19 cellular contexts compared by ENCODE assay signal in the genomic region with DNA sequence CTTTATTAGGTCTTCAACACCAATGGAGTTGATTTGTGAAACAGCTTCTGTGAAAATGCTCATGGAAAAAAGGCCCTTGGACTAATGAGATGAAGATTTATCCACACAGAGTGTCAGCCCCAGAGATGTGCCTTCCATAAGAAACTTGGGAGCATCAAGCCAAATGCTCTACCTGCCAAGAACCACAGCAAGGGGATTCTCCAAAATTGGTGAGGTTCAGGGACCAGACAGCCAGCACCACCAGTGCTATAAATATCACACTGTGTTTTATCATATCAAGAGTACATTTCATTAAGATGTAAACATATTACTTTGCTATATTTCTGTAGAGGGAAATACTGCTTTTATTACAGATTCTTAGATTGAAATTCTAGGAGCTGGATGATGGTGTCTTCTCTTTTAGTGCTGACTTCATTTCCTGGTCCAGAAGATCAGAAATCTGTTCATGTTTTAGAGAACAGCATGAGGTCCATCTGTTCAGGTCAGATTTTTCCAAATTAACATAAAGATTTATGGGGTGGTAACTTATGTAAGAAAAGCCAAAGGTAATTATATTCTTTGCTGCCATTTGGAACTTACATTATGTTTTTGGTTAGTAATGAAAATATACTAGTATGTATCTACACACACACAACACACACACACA. TPM values are rescaled to one million over a fixed set of nuclear protein-coding genes. Genes with fewer than 3 reads are reported as not detected.
DNase-seq lines count a peak whose midpoint lies in the region; ATAC-seq and TF ChIP-seq lines count a peak whose summit lies in the region.
"Had no signal": no experiment of that assay in that cellular context is flagged by ENCODE, and none has a peak within 500 bp of the region (broad histone marks: within the 10 kb centered on the region; RNA-seq: fewer than 3 reads in every experiment).

No MANE protein-coding gene starts in this region.

- H3K9me3 ChIP-seq in mesodermal cell (ENCODE audit: control insufficient read depth, low read length) (no peaks in the 10 kb centered on the region), WERI-Rb-1 (ENCODE audit: severe bottlenecking) (no peaks in the 10 kb centered on the region)
- H3K9me3 ChIP-seq: esophagus squamous epithelium, prostate gland had no signal

- in situ Hi-C loops in astrocyte of the spinal cord (cut with HindIII; ENCODE audit: low sequenced_read_pairs) (no loop called here), GM13976 (cut with MboI; ENCODE audit: low sequenced_read_pairs, unreplicated experiment) (no loop called here)

- peaks cover 41% of the 10 kb centered on the region for H3K4me1 ChIP-seq in mesodermal cell (ENCODE audit: control insufficient read depth, insufficient read depth, low read length, poor library complexity, severe bottlenecking)
- H3K4me1 ChIP-seq: prostate gland had no signal

- H3K27me3 ChIP-seq in WERI-Rb-1 (ENCODE audit: insufficient read depth, low read depth, severe bottlenecking): no peaks in the 10 kb centered on the region
- H3K27me3 ChIP-seq: esophagus squamous epithelium had no signal

- ATAC-seq in GM21526 (IDR thresholded peaks at IDR 0.05; ENCODE audit: low FRiP score, unreplicated experiment): no peak
- no peak for ATAC-seq in GM21390 (IDR thresholded peaks at IDR 0.05; ENCODE audit: unreplicated experiment)
- ATAC-seq: left colon had no signal

- TF ChIP-seq CTCF in astrocyte of the spinal cord (IDR thresholded peaks at IDR 0.05; ENCODE audit: low read depth, low read length) (no peak), GM13976 (IDR thresholded peaks at IDR 0.05; ENCODE audit: borderline replicate concordance, control extremely low read depth, extremely low read depth, insufficient read depth, missing control alignments) (no peak), WERI-Rb-1 (IDR thresholded peaks at IDR 0.05; ENCODE audit: low read depth, low read length) (no peak)

- DNase-seq in EH (ENCODE audit: low read depth): peak; percentile 45
- peak; percentile 76 for DNase-seq in NCI-H1694 (lab: John Stamatoyannopoulos, UW)
- DNase-seq in astrocyte of the spinal cord (ENCODE audit: low read depth, low spot score): peak; percentile 14
- no peak for DNase-seq in GM13976 (ENCODE audit: low spot score)
- DNase-seq in WERI-Rb-1: no peak
- DNase-seq: aorta; effector memory CD4-positive, alpha-beta T cell; esophagus squamous epithelium; left colon; midbrain; NCI-H187; NCI-H226; small intestine; stimulated activated CD4-positive, alpha-beta T cell treated with anti-CD3 and anti-CD28 coated beads, Interleukin-2, amount 100 ng/mL, for 48 hours; T-helper 9 cell had no signal

- peak overlapping the region; percentile 30 for H3K27ac ChIP-seq in mesodermal cell (ENCODE audit: low read depth, low read length, severe bottlenecking)
- no peak overlapping the region for H3K27ac ChIP-seq in WERI-Rb-1
- H3K27ac ChIP-seq: prostate gland had no signal

- H3K4me3 ChIP-seq in astrocyte of the spinal cord (ENCODE audit: low read depth, low read length) (no peak overlapping the region), mesodermal cell (ENCODE audit: extremely low read depth, insufficient read depth, low read length, poor library complexity, severe bottlenecking) (no peak overlapping the region), WERI-Rb-1 (ENCODE audit: low read depth, low read length) (no peak overlapping the region)
- H3K4me3 ChIP-seq: esophagus squamous epithelium, prostate gland had no signal

- H3K36me3 ChIP-seq in mesodermal cell (ENCODE audit: control insufficient read depth, insufficient read depth, low read length) (peaks cover 22% of the 10 kb centered on the region), WERI-Rb-1 (peaks cover 15% of the 10 kb centered on the region)
- H3K36me3 ChIP-seq: esophagus squamous epithelium, prostate gland had no signal

RNA-seq across cellular contexts. Expression of a gene that starts 17.7 kb away (rescaled TPM):
- 21.7 TPM for polyA plus RNA-seq in mesodermal cell (2013, experiment 1 of 2)
- 19.0 TPM for polyA plus RNA-seq in mesodermal cell (2013, experiment 2 of 2)

RNA-seq across cellular contexts. Expression of a gene that starts 25.4 kb away (rescaled TPM):
- 65.0 TPM for polyA plus RNA-seq in mesodermal cell (2013, experiment 1 of 2)
- 74.3 TPM for polyA plus RNA-seq in mesodermal cell (2013, experiment 2 of 2)

Comparison
In these comparisons a context has a peak if more than half of its experiments do, and no peak if none do; other contexts are left out.
1. DNase-seq: peak in EH (single experiment), NCI-H1694 (single experiment) and astrocyte of the spinal cord (single experiment); none in GM13976 (single experiment) and WERI-Rb-1 (single experiment).